16 cellular contexts compared by ENCODE assay signal in the genomic region with DNA sequence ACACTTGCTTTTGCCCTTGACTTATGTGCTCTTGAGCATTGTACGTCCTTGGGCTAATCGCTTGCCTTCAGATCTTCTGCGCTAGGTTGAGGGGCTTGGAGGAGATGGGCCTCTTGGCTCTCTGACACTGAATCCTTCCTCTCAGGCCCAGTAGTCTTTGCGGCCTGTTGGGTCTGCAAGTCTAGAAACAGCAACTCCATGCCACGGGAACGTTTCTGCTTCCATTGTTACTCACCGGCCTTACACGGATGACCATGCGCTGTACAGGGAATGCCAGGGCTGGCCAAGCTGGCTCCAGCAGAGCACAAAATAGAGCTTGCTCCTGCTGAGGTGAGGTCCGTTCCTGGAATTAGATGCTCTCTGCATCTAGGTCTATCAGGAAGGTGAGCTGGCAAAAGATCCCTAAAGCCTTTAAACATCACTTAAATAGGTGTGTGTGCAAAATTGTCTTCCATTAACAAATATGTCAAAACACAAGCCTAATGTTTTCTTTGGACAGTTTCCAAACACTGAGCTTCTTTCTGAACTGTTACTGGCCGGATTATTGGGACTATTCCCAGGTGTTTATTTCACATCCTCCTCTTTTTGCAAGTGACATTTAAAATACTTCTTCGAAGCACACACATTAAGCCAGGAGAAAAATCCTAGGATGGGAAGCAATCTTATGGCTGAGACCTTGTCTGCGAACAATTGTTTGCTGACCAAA. TPM values are rescaled to one million over a fixed set of nuclear protein-coding genes. Genes with fewer than 3 reads are reported as not detected.
DNase-seq lines count a peak whose midpoint lies in the region; ATAC-seq and TF ChIP-seq lines count a peak whose summit lies in the region.
"Had no signal": no experiment of that assay in that cellular context is flagged by ENCODE, and none has a peak within 500 bp of the region (broad histone marks: within the 10 kb centered on the region; RNA-seq: fewer than 3 reads in every experiment).

No MANE protein-coding gene starts in this region.

- ATAC-seq in WTC11 (no peak), GM21447 (IDR thresholded peaks at IDR 0.05; ENCODE audit: unreplicated experiment) (no peak)
- ATAC-seq: GM12878 had no signal

- H3K27ac Mint-ChIP-seq in WTC11 (peak overlapping the region; percentile 62), mesothelial cell of epicardium (peak overlapping the region; percentile 48), type B pancreatic cell (no peak overlapping the region)

- CTCF ChIA-PET in WTC11 (lab: Charles Lee) = no interaction called here

- POLR2A ChIA-PET in WTC11 (lab: Charles Lee) = interaction anchor here (0.7 kb wide), 1 partner anchor 485 kb away, joined by 5 read pairs; no protein-coding TSS in a partner anchor

- H3K27me3 Mint-ChIP-seq in WTC11 (ENCODE audit: low read depth) (no peaks in the 10 kb centered on the region), mesothelial cell of epicardium (ENCODE audit: low read depth) (no peaks in the 10 kb centered on the region), type B pancreatic cell (no peaks in the 10 kb centered on the region)

- H3K36me3 Mint-ChIP-seq in WTC11 (peaks cover 10% of the 10 kb centered on the region; the same call in 1 of the 2 replicates), mesothelial cell of epicardium (peaks cover 22% of the 10 kb centered on the region), type B pancreatic cell (peaks cover 37% of the 10 kb centered on the region)

- H3K4me1 Mint-ChIP-seq in WTC11 = peaks cover 86% of the 10 kb centered on the region
- peaks cover 44% of the 10 kb centered on the region for H3K4me1 Mint-ChIP-seq in mesothelial cell of epicardium
- H3K4me1 Mint-ChIP-seq in type B pancreatic cell (ENCODE audit: unreplicated experiment) = peaks cover 45% of the 10 kb centered on the region

- DNase-seq in DMS153 treated with DMSO at 0.1 percent for 48 hours (lab: John Stamatoyannopoulos, UW; ENCODE audit: unreplicated experiment) (peak; percentile 20), NCI-H2029 treated with DMSO at 0.1 percent for 48 hours (lab: John Stamatoyannopoulos, UW) (peak; percentile 54), WTC11 (ENCODE audit: low spot score) (no peak), mesothelial cell of epicardium (ENCODE audit: low spot score in 2 of 2, unreplicated experiment in 2 of 2) (no peak), NAMALWA (ENCODE audit: low spot score) (no peak), LoVo (ENCODE audit: low spot score) (no peak), type B pancreatic cell (ENCODE audit: extremely low spot score, unreplicated experiment) (no peak)
- DNase-seq: COR-L47, DMS79, NCI-H1930, NCI-H345, NCI-H526 treated with DMSO at 0.1 percent for 48 hours had no signal

- TF ChIP-seq CTCF in WTC11 (IDR thresholded peaks at IDR 0.05) = no peak
- TF ChIP-seq CTCF in mesothelial cell of epicardium (IDR thresholded peaks at IDR 0.05; ENCODE audit: unreplicated experiment) = no peak
- TF ChIP-seq CTCF in type B pancreatic cell (conservative IDR thresholded peaks at IDR 0.05) = no peak

- H3K4me3 Mint-ChIP-seq in WTC11 = no peak overlapping the region
- H3K4me3 Mint-ChIP-seq in mesothelial cell of epicardium = no peak overlapping the region
- no peak overlapping the region for H3K4me3 Mint-ChIP-seq in type B pancreatic cell
- H3K4me3 Mint-ChIP-seq: CD14-positive monocyte had no signal

- H3K9me3 Mint-ChIP-seq in WTC11 (no peaks in the 10 kb centered on the region), mesothelial cell of epicardium (peaks cover 5% of the 10 kb centered on the region), type B pancreatic cell (no peaks in the 10 kb centered on the region)

TF ChIP-seq in WTC11, 78 proteins besides CTCF, POLR2A, EP300 and RAD21:
- TF ChIP-seq, protein P1, sequence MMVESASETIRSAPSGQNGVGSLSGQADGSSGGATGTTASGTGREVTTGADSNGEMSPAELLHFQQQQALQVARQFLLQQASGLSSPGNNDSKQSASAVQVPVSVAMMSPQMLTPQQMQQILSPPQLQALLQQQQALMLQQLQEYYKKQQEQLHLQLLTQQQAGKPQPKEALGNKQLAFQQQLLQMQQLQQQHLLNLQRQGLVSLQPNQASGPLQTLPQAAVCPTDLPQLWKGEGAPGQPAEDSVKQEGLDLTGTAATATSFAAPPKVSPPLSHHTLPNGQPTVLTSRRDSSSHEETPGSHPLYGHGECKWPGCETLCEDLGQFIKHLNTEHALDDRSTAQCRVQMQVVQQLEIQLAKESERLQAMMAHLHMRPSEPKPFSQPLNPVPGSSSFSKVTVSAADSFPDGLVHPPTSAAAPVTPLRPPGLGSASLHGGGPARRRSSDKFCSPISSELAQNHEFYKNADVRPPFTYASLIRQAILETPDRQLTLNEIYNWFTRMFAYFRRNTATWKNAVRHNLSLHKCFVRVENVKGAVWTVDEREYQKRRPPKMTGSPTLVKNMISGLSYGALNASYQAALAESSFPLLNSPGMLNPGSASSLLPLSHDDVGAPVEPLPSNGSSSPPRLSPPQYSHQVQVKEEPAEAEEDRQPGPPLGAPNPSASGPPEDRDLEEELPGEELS (CRISPR knock-in tag; IDR thresholded peaks at IDR 0.05) = no peak
- TF ChIP-seq, protein P2, sequence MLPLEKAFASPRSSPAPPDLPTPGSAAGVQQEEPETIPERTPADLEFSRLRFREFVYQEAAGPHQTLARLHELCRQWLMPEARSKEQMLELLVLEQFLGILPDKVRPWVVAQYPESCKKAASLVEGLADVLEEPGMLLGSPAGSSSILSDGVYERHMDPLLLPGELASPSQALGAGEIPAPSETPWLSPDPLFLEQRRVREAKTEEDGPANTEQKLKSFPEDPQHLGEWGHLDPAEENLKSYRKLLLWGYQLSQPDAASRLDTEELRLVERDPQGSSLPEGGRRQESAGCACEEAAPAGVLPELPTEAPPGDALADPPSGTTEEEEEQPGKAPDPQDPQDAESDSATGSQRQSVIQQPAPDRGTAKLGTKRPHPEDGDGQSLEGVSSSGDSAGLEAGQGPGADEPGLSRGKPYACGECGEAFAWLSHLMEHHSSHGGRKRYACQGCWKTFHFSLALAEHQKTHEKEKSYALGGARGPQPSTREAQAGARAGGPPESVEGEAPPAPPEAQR (CRISPR knock-in tag; IDR thresholded peaks at IDR 0.05) = no peak
- TF ChIP-seq NFYB (CRISPR knock-in tag; conservative IDR thresholded peaks at IDR 0.05; ENCODE audit: low read depth) (no peak), ZNF232 (CRISPR knock-in tag; IDR thresholded peaks at IDR 0.05) (no peak)
- TF ChIP-seq, protein P3, sequence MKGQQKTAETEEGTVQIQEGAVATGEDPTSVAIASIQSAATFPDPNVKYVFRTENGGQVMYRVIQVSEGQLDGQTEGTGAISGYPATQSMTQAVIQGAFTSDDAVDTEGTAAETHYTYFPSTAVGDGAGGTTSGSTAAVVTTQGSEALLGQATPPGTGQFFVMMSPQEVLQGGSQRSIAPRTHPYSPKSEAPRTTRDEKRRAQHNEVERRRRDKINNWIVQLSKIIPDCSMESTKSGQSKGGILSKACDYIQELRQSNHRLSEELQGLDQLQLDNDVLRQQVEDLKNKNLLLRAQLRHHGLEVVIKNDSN (CRISPR knock-in tag; IDR thresholded peaks at IDR 0.05) = no peak

RNA-seq across cellular contexts. Expression of a gene that starts 29.7 kb away (rescaled TPM):
- total RNA-seq in WTC11 (2021) = 127 to 130 TPM (median 129 TPM) in 3 replicates
- total RNA-seq in mesothelial cell of epicardium = 239 to 246 TPM (median 240 TPM) in 3 replicates
- 160 and 246 TPM in 2 replicates for total RNA-seq in type B pancreatic cell (ENCODE audit: low replicate concordance)
- total RNA-seq: G401 had no signal

Comparison
In these comparisons a context has a peak if more than half of its experiments do, and no peak if none do; other contexts are left out.
1. DNase-seq: peak in DMS153 treated with DMSO at 0.1 percent for 48 hours (single experiment) and NCI-H2029 treated with DMSO at 0.1 percent for 48 hours (single experiment); none in WTC11 (single experiment), mesothelial cell of epicardium (0 of 2), NAMALWA (single experiment), LoVo (single experiment) and type B pancreatic cell (single experiment).